1 cellular context compared by ENCODE assay signal in the genomic region with DNA sequence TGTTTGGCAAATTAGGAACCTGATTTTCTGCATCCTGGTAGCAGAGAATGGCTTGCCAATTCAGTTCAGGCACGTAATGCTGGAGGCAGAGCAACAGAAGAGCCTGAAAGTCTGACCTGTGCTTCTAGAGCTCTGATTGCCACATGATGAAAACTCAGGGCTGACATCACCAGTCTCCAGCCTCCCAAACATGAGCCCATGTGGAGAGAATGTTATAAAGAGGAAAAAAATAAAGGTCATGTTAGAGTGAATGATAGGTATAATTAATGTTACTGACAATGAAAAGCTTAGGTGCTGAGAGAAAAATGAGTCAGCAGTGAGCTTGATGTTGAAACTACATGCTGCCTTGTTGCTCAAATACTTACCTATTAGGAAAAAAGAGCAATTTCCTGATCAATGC.
TF ChIP-seq lines count a peak whose summit lies in the region.

No MANE protein-coding gene starts in this region.

TF ChIP-seq in K562, 482 proteins besides CTCF, POLR2A, EP300 and RAD21 (continued from another document):
- no peak for TF ChIP-seq JUND (IDR thresholded peaks at IDR 0.05; ENCODE audit: borderline replicate concordance, low read depth, low read length)
- TF ChIP-seq JUND (tag; IDR thresholded peaks at IDR 0.05; ENCODE audit: borderline replicate concordance, low read depth, low read length): no peak
- no peak for TF ChIP-seq SRSF9 (IDR thresholded peaks at IDR 0.05; ENCODE audit: borderline replicate concordance, low read depth, low read length)
